12 cellular contexts compared by ENCODE assay signal in genomic region chr15:90230071-90230494, GRCh38. TPM values are rescaled to one million over a fixed set of nuclear protein-coding genes. Genes with fewer than 3 reads are reported as not detected.
DNase-seq lines count a peak whose midpoint lies in the region; ATAC-seq and TF ChIP-seq lines count a peak whose summit lies in the region.
"Had no signal": no experiment of that assay in that cellular context is flagged by ENCODE, and none has a peak within 500 bp of the region (broad histone marks: within the 10 kb centered on the region; RNA-seq: fewer than 3 reads in every experiment).

No MANE protein-coding gene starts in this region.

- peak overlapping the region; percentile 93 for H3K4me3 Mint-ChIP-seq in activated T-helper 1 cell treated with anti-CD3 and anti-CD28 coated beads, Interleukin-12 subunit alpha, Interleukin-12 subunit beta, Interleukin-2, Interleukin-4 antibody, amounts not matched to agents 30 ng/mL and 10 ng/mL and 1 ng/mL, durations not matched to agents 14 hours and 24 hours and 36 hours
- no peak overlapping the region for H3K4me3 Mint-ChIP-seq in H9

- H3K9me3 ChIP-seq in left ventricle myocardium inferior (replicated peaks) = no peaks in the 10 kb centered on the region
- no peaks in the 10 kb centered on the region for H3K9me3 ChIP-seq in sigmoid colon
- H3K9me3 ChIP-seq in H9 (ENCODE audit: control insufficient read depth, low read depth, low read length) = no peaks in the 10 kb centered on the region

- H2BK120ac ChIP-seq in H9 (ENCODE audit: low read depth, low read length, poor library complexity, severe bottlenecking) = no peak overlapping the region

- H4K20me1 ChIP-seq in H9 (ENCODE audit: control insufficient read depth, insufficient read depth, insufficient read length) = no peaks in the 10 kb centered on the region

- H3K14ac ChIP-seq in H9 (ENCODE audit: insufficient read depth, low read length) = no peak overlapping the region

- peaks cover 67% of the 10 kb centered on the region for H3K36me3 ChIP-seq in left ventricle myocardium inferior
- H3K36me3 ChIP-seq in sigmoid colon = peaks cover 25 to 63% (median 46%) of the 10 kb centered on the region in 4 donors

- no peak overlapping the region for H2AK5ac ChIP-seq in H9 (ENCODE audit: insufficient read length, low read length)

- H3K4me2 ChIP-seq in H9 (ENCODE audit: insufficient read depth, insufficient read length, low read length) = no peak overlapping the region

- TF ChIP-seq CTCF in left ventricle myocardium inferior (IDR thresholded peaks at IDR 0.05; ENCODE audit: borderline replicate concordance) (no peak), sigmoid colon (IDR thresholded peaks at IDR 0.05) (no peak), H9 (conservative IDR thresholded peaks at IDR 0.05) (no peak)

- no peak overlapping the region for H2BK12ac ChIP-seq in H9 (ENCODE audit: insufficient read length, low read depth, low read length)

- no peak overlapping the region for H3T11ph ChIP-seq in H9 (ENCODE audit: low read length)

- no peak overlapping the region for H4K5ac ChIP-seq in H9 (ENCODE audit: insufficient read length, low read depth, low read length)

- H2BK20ac ChIP-seq in H9 (ENCODE audit: low read depth, low read length, poor library complexity, severe bottlenecking) = no peak overlapping the region

- H3K9me3 Mint-ChIP-seq in activated T-helper 1 cell treated with anti-CD3 and anti-CD28 coated beads, Interleukin-12 subunit alpha, Interleukin-12 subunit beta, Interleukin-2, Interleukin-4 antibody, amounts not matched to agents 30 ng/mL and 10 ng/mL and 1 ng/mL, durations not matched to agents 14 hours and 24 hours and 36 hours = no peaks in the 10 kb centered on the region
- no peaks in the 10 kb centered on the region for H3K9me3 Mint-ChIP-seq in H9

- H3K27me3 ChIP-seq in left ventricle myocardium inferior (ENCODE audit: low read depth) (no peaks in the 10 kb centered on the region), sigmoid colon (no peaks in the 10 kb centered on the region), H9 (ENCODE audit: insufficient read depth, low read length) (no peaks in the 10 kb centered on the region)
- H3K27me3 ChIP-seq: foreskin keratinocyte had no signal

- no peak for ATAC-seq in HG02870 (IDR thresholded peaks at IDR 0.05; ENCODE audit: unreplicated experiment)
- ATAC-seq: foreskin keratinocyte had no signal

- H3K4me1 ChIP-seq in left ventricle myocardium inferior (peaks cover 63% of the 10 kb centered on the region), sigmoid colon (peaks cover 0 to 69% (median 54%) of the 10 kb centered on the region in 4 donors), H9 (ENCODE audit: insufficient read depth, low read length) (no peaks in the 10 kb centered on the region; the same call in 1 of the 2 replicates)
- H3K4me1 ChIP-seq: foreskin keratinocyte had no signal

- H3K4me1 Mint-ChIP-seq in activated T-helper 1 cell treated with anti-CD3 and anti-CD28 coated beads, Interleukin-12 subunit alpha, Interleukin-12 subunit beta, Interleukin-2, Interleukin-4 antibody, amounts not matched to agents 30 ng/mL and 10 ng/mL and 1 ng/mL, durations not matched to agents 14 hours and 24 hours and 36 hours (ENCODE audit: low read depth) = peaks cover 48% of the 10 kb centered on the region
- H3K4me1 Mint-ChIP-seq in H9 = peaks cover 15 to 16% of the 10 kb centered on the region in 2 experiments

- H4K8ac ChIP-seq in H9 (replicated peaks; ENCODE audit: insufficient read length, low read depth, low read length) = no peak overlapping the region

- H3K27me3 Mint-ChIP-seq in activated T-helper 1 cell treated with anti-CD3 and anti-CD28 coated beads, Interleukin-12 subunit alpha, Interleukin-12 subunit beta, Interleukin-2, Interleukin-4 antibody, amounts not matched to agents 30 ng/mL and 10 ng/mL and 1 ng/mL, durations not matched to agents 14 hours and 24 hours and 36 hours (ENCODE audit: insufficient read depth) = no peaks in the 10 kb centered on the region
- H3K27me3 Mint-ChIP-seq in H9 (ENCODE audit: low read depth) = peaks cover 1% of the 10 kb centered on the region; the same call in 1 of the 2 replicates

- WGBS in sigmoid colon, 2 donors = 22 to 73% methylated on average over 12 of the region's 12 CpGs
- no CpG with 5 or more reads among the region's 12 CpGs for WGBS in H9 (ENCODE audit: extremely low coverage, insufficient read length, low lambda C conversion rate)

- peaks cover 38% of the 10 kb centered on the region for H3K36me3 Mint-ChIP-seq in activated T-helper 1 cell treated with anti-CD3 and anti-CD28 coated beads, Interleukin-12 subunit alpha, Interleukin-12 subunit beta, Interleukin-2, Interleukin-4 antibody, amounts not matched to agents 30 ng/mL and 10 ng/mL and 1 ng/mL, durations not matched to agents 14 hours and 24 hours and 36 hours (ENCODE audit: low read depth)
- peaks cover 18 to 50% (median 37%) of the 10 kb centered on the region in 3 experiments for H3K36me3 Mint-ChIP-seq in H9 (ENCODE audit: insufficient read depth in 1 of 3, low read depth in 3 of 3)

- no peak overlapping the region for H3K4ac ChIP-seq in H9 (ENCODE audit: low read depth, low read length)

- no peak overlapping the region for H2AFZ ChIP-seq in H9 (ENCODE audit: low read length)

- H3K56ac ChIP-seq in H9 (ENCODE audit: insufficient read length, low read depth, low read length) = no peak overlapping the region

- intact Hi-C loops in activated T-helper 1 cell treated with anti-CD3 and anti-CD28 coated beads, Interleukin-12 subunit alpha, Interleukin-12 subunit beta, Interleukin-2, Interleukin-4 antibody, amounts not matched to agents 30 ng/mL and 10 ng/mL and 1 ng/mL, durations not matched to agents 14 hours and 24 hours and 36 hours (cut with micrococcal nuclease) = no loop called here
- intact Hi-C loops in left ventricle myocardium inferior (cut with micrococcal nuclease) = no loop called here
- intact Hi-C loops in sigmoid colon (cut with DNase I) = loop anchor here (5.0 to 10.0 kb wide), 2 partner anchors 133 to 335 kb away; partner anchors contain the start of gene AP3S2

- DNase-seq in G401 (ENCODE audit: low spot score) (peak; percentile 71), left ventricle myocardium inferior (peak; percentile 65), sigmoid colon (no peak), GDM1 (lab: John Stamatoyannopoulos, UW) (no peak), H9 (no peak), HK-2 (ENCODE audit: unreplicated experiment) (no peak)
- no peak for DNase-seq in activated T-helper 1 cell treated with anti-CD3 and anti-CD28 coated beads, Interleukin-12 subunit alpha, Interleukin-12 subunit beta, Interleukin-2, Interleukin-4 antibody, amounts not matched to agents 30 ng/mL and 10 ng/mL and 1 ng/mL, durations not matched to agents 14 hours and 24 hours and 36 hours (ENCODE audit: low spot score)
- DNase-seq: foreskin keratinocyte, NCI-H69, T1000 had no signal

- in situ Hi-C loops in G401 (cut with HindIII; ENCODE audit: low sequenced_read_pairs) = no loop called here

- no peak overlapping the region for H3K4me3 ChIP-seq in left ventricle myocardium inferior
- no peak overlapping the region for H3K4me3 ChIP-seq in sigmoid colon

- H3K79me1 ChIP-seq in H9 (ENCODE audit: insufficient read depth, low read depth, low read length, poor library complexity, severe bottlenecking) = no peaks in the 10 kb centered on the region

- H2BK5ac ChIP-seq in H9 (ENCODE audit: insufficient read length, low read length) = no peak overlapping the region

- no peak for TF ChIP-seq POLR2A in sigmoid colon (IDR thresholded peaks at IDR 0.05)

- peak overlapping the region; percentile 92 for H3K27ac ChIP-seq in left ventricle myocardium inferior (replicated peaks)
- peak overlapping the region; percentile 48 to 93 (median 90) for H3K27ac ChIP-seq in sigmoid colon
- no peak overlapping the region for H3K27ac ChIP-seq in H9 (ENCODE audit: insufficient read length, low read depth, low read length)
- H3K27ac ChIP-seq: foreskin keratinocyte had no signal

- H4K91ac ChIP-seq in H9 (ENCODE audit: insufficient read length, low read depth, low read length) = no peak overlapping the region

- no peak overlapping the region for H2BK15ac ChIP-seq in H9 (ENCODE audit: low read depth, low read length)

- peaks cover 12% of the 10 kb centered on the region for H3K23me2 ChIP-seq in H9 (ENCODE audit: insufficient read length, low read depth, low read length, poor library complexity, severe bottlenecking)

- no peak overlapping the region for H3K18ac ChIP-seq in H9 (ENCODE audit: insufficient read length, low read depth, low read length)

- H3K79me2 ChIP-seq in H9 (ENCODE audit: insufficient read depth, low read length) = no peaks in the 10 kb centered on the region

- no peak overlapping the region for H3K23ac ChIP-seq in H9 (ENCODE audit: insufficient read length, low read depth, low read length)

- H3K27ac Mint-ChIP-seq in activated T-helper 1 cell treated with anti-CD3 and anti-CD28 coated beads, Interleukin-12 subunit alpha, Interleukin-12 subunit beta, Interleukin-2, Interleukin-4 antibody, amounts not matched to agents 30 ng/mL and 10 ng/mL and 1 ng/mL, durations not matched to agents 14 hours and 24 hours and 36 hours = peak overlapping the region; percentile 53
- no peak overlapping the region; a peak in 1 of 7 replicates for H3K27ac Mint-ChIP-seq in H9

- no peak overlapping the region for H3K9ac ChIP-seq in H9 (ENCODE audit: extremely low read depth, insufficient read length, low read length)

- no peak for TF ChIP-seq EP300 in sigmoid colon (IDR thresholded peaks at IDR 0.05)

RNA-seq across cellular contexts. Expression of gene CIB1, which starts 3.7 kb away (rescaled TPM):
- 82.0 and 83.7 TPM in 2 replicates for total RNA-seq in G401 (2014; rRNA removed; shearing (Covaris generic))
- 144 and 145 TPM in 2 replicates for total RNA-seq in activated T-helper 1 cell treated with anti-CD3 and anti-CD28 coated beads, Interleukin-12 subunit alpha, Interleukin-12 subunit beta, Interleukin-2, Interleukin-4 antibody, amounts not matched to agents 30 ng/mL and 10 ng/mL and 1 ng/mL, durations not matched to agents 14 hours and 24 hours and 36 hours
- total RNA-seq in left ventricle myocardium inferior (69.6 TPM), sigmoid colon (10 to 100 TPM; 18.6 to 35.7 (median 35.5) TPM), H9 (2021) (23.0 and 27.8 TPM in 2 replicates)
- 100 to 1,000 TPM; 283 to 436 (median 359) TPM for polyA plus RNA-seq in sigmoid colon

RNA-seq across cellular contexts. Expression of gene GDPGP1, which starts 3.9 kb away (rescaled TPM):
- 3.4 and 4.2 TPM in 2 replicates for total RNA-seq in G401 (2014; rRNA removed; shearing (Covaris generic))
- total RNA-seq in activated T-helper 1 cell treated with anti-CD3 and anti-CD28 coated beads, Interleukin-12 subunit alpha, Interleukin-12 subunit beta, Interleukin-2, Interleukin-4 antibody, amounts not matched to agents 30 ng/mL and 10 ng/mL and 1 ng/mL, durations not matched to agents 14 hours and 24 hours and 36 hours = 12.7 and 15.5 TPM in 2 replicates
- total RNA-seq in left ventricle myocardium inferior (15.5 TPM), sigmoid colon (1 to 10 TPM; 3.0 to 7.5 (median 5.4) TPM), H9 (2021) (6.7 and 9.7 TPM in 2 replicates)
- 10 to 100 TPM in 1 of 3 donors, 1 to 10 TPM in 2; 7.9 to 12.7 (median 9.0) TPM for polyA plus RNA-seq in sigmoid colon

RNA-seq across cellular contexts. Expression of gene TTLL13, which starts 19.3 kb away (rescaled TPM):
- total RNA-seq in G401 (2014; rRNA removed; shearing (Covaris generic)) = not detected in 2 replicates
- total RNA-seq in activated T-helper 1 cell treated with anti-CD3 and anti-CD28 coated beads, Interleukin-12 subunit alpha, Interleukin-12 subunit beta, Interleukin-2, Interleukin-4 antibody, amounts not matched to agents 30 ng/mL and 10 ng/mL and 1 ng/mL, durations not matched to agents 14 hours and 24 hours and 36 hours = 0.29 and 0.65 TPM in 2 replicates
- total RNA-seq in left ventricle myocardium inferior = 0.19 TPM
- not detected for total RNA-seq in sigmoid colon
- polyA plus RNA-seq in sigmoid colon = under 1 TPM in 1 of 3 donors, not detected in 2; 0.25 TPM
- not detected in 2 replicates for total RNA-seq in H9 (2021)
- total RNA-seq: astrocyte, foreskin keratinocyte had no signal
- polyA plus RNA-seq: foreskin keratinocyte had no signal

RNA-seq across cellular contexts. Expression of gene SEMA4B, which starts 29.0 kb away (rescaled TPM):
- total RNA-seq in G401 (2014; rRNA removed; shearing (Covaris generic)) = 7.1 and 25.4 TPM in 2 replicates
- 17.5 and 18.8 TPM in 2 replicates for total RNA-seq in activated T-helper 1 cell treated with anti-CD3 and anti-CD28 coated beads, Interleukin-12 subunit alpha, Interleukin-12 subunit beta, Interleukin-2, Interleukin-4 antibody, amounts not matched to agents 30 ng/mL and 10 ng/mL and 1 ng/mL, durations not matched to agents 14 hours and 24 hours and 36 hours
- total RNA-seq in left ventricle myocardium inferior = 22.7 TPM
- total RNA-seq in sigmoid colon = 10 to 100 TPM; 42.0 to 72.4 (median 58.6) TPM
- polyA plus RNA-seq in sigmoid colon = 10 to 100 TPM; 10.6 to 94.5 (median 11.4) TPM
- 32.5 and 33.2 TPM in 2 replicates for total RNA-seq in H9 (2021)

RNA-seq across cellular contexts. Expression of gene NGRN, which starts 35.4 kb away (rescaled TPM):
- total RNA-seq in G401 (2014; rRNA removed; shearing (Covaris generic)) = 105 and 114 TPM in 2 replicates
- 39.0 and 39.9 TPM in 2 replicates for total RNA-seq in activated T-helper 1 cell treated with anti-CD3 and anti-CD28 coated beads, Interleukin-12 subunit alpha, Interleukin-12 subunit beta, Interleukin-2, Interleukin-4 antibody, amounts not matched to agents 30 ng/mL and 10 ng/mL and 1 ng/mL, durations not matched to agents 14 hours and 24 hours and 36 hours
- total RNA-seq in left ventricle myocardium inferior (120 TPM), sigmoid colon (100 to 1,000 TPM in 3 of 4 donors, 10 to 100 TPM in 1; 81.2 to 139 (median 111) TPM), H9 (2021) (79.2 and 80.2 TPM in 2 replicates)
- 10 to 100 TPM; 43.2 to 66.7 (median 51.8) TPM for polyA plus RNA-seq in sigmoid colon

Comparison
In these comparisons a context has a peak if more than half of its experiments do, and no peak if none do; other contexts are left out.
1. DNase-seq: peak in G401 (single experiment) and left ventricle myocardium inferior (single experiment); none in activated T-helper 1 cell treated with anti-CD3 and anti-CD28 coated beads, Interleukin-12 subunit alpha, Interleukin-12 subunit beta, Interleukin-2, Interleukin-4 antibody, amounts not matched to agents 30 ng/mL and 10 ng/mL and 1 ng/mL, durations not matched to agents 14 hours and 24 hours and 36 hours (single experiment), sigmoid colon (single experiment), GDM1 (single experiment), H9 (single experiment) and HK-2 (single experiment).